15 cellular contexts compared by ENCODE assay signal in genomic region chr1:29855761-29856160, GRCh38.
"Had no signal": no experiment of that assay in that cellular context is flagged by ENCODE, and none has a peak within 500 bp of the region (broad histone marks: within the 10 kb centered on the region; RNA-seq: fewer than 3 reads in every experiment).

No MANE protein-coding gene starts in this region.

- DNase-seq: activated CD4-positive, alpha-beta T cell treated with anti-CD3 and anti-CD28 coated beads, Interleukin-2, amount 10 ng/mL, durations not matched to agents 7 days and 5 days; activated CD4-positive, CD25-positive, alpha-beta regulatory T cell; activated CD8-positive, alpha-beta memory T cell treated with anti-CD3 and anti-CD28 coated beads for 24 hours; activated naive CD4-positive, alpha-beta T cell treated with anti-CD3 and anti-CD28 coated beads for 36 hours; effector CD4-positive, alpha-beta T cell; foreskin melanocyte; head of caudate nucleus; midbrain; stimulated activated CD4-positive, alpha-beta T cell treated with anti-CD3 and anti-CD28 coated beads, Interleukin-12 subunit alpha, Interleukin-12 subunit beta, amount 100 ng/mL, for 4 hours; stimulated activated CD4-positive, alpha-beta T cell treated with anti-CD3 and anti-CD28 coated beads, Interleukin-2, amount 100 ng/mL, for 48 hours; stimulated activated naive CD4-positive, alpha-beta T cell treated with Interleukin-2 at 50 U/mL for 16 hours; T-helper 2 cell; upper lobe of right lung had no signal

- H3K27ac ChIP-seq: suprapubic skin, upper lobe of right lung had no signal

- ATAC-seq: sciatic nerve, upper lobe of right lung had no signal

- H3K9me3 ChIP-seq: suprapubic skin, upper lobe of right lung had no signal

- H3K4me1 ChIP-seq: suprapubic skin, upper lobe of right lung had no signal

- H3K36me3 ChIP-seq: suprapubic skin, upper lobe of right lung had no signal

- H3K4me3 ChIP-seq: suprapubic skin, upper lobe of right lung had no signal
